Comparison of ENCODE assay signal across 23 cellular contexts in genomic region chr11:74050465-74050864, GRCh38.
"Had no signal": no experiment of that assay in that cellular context is flagged by ENCODE, and none has a peak within 500 bp of the region (broad histone marks: within the 10 kb centered on the region; RNA-seq: fewer than 3 reads in every experiment).

No MANE protein-coding gene starts in this region.

- H3K4me3 ChIP-seq: body of pancreas, SJSA1 had no signal

- H3K27ac Mint-ChIP-seq: activated CD8-positive, alpha-beta T cell treated with anti-CD3 and anti-CD28 coated beads, Interleukin-2, amount 10 ng/mL, durations not matched to agents 7 days and 5 days; activated naive CD4-positive, alpha-beta T cell treated with anti-CD3 and anti-CD28 coated beads, Interleukin-2, amount 50 U/mL, for 24 hours; T-helper 1 cell treated with Interleukin-12 subunit alpha and Interleukin-12 subunit beta and Interleukin-4 antibody, amounts not matched to agents 30 μg/mL and 1 μg/mL, for 36 hours had no signal

- FAIRE-seq: bronchial epithelial cell, RCC 7860 had no signal

- ATAC-seq: activated CD4-positive, CD25-positive, alpha-beta regulatory T cell treated with anti-CD3 and anti-CD28 coated beads, Interleukin-2, amount 50 U/mL, for 24 hours; activated CD8-positive, alpha-beta T cell treated with anti-CD3 and anti-CD28 coated beads, Interleukin-2, amount 10 ng/mL, durations not matched to agents 7 days and 5 days; body of pancreas; SK-N-SH treated with all-trans-retinoic acid at 6 μM for 48 hours had no signal

- H3K9me3 Mint-ChIP-seq: activated naive CD4-positive, alpha-beta T cell treated with anti-CD3 and anti-CD28 coated beads, Interleukin-2, amount 50 U/mL, for 24 hours; T-helper 1 cell treated with Interleukin-12 subunit alpha and Interleukin-12 subunit beta and Interleukin-4 antibody, amounts not matched to agents 30 μg/mL and 1 μg/mL, for 36 hours had no signal

- H3K4me1 Mint-ChIP-seq: activated naive CD4-positive, alpha-beta T cell treated with anti-CD3 and anti-CD28 coated beads, Interleukin-2, amount 50 U/mL, for 24 hours had no signal

- H3K4me3 Mint-ChIP-seq: activated CD8-positive, alpha-beta T cell treated with anti-CD3 and anti-CD28 coated beads, Interleukin-2, amount 10 ng/mL, durations not matched to agents 7 days and 5 days; activated naive CD4-positive, alpha-beta T cell treated with anti-CD3 and anti-CD28 coated beads, Interleukin-2, amount 50 U/mL, for 24 hours; T-helper 1 cell treated with Interleukin-12 subunit alpha and Interleukin-12 subunit beta and Interleukin-4 antibody, amounts not matched to agents 30 μg/mL and 1 μg/mL, for 36 hours had no signal

- DNase-seq: activated CD4-positive, alpha-beta T cell treated with anti-CD3 and anti-CD28 coated beads for 48 hours; activated CD4-positive, alpha-beta T cell treated with anti-CD3 and anti-CD28 coated beads, Interleukin-2, amount 50 U/mL, for 4 hours; activated CD8-positive, alpha-beta memory T cell treated with anti-CD3 and anti-CD28 coated beads, Interleukin-2, amount 50 U/mL, for 48 hours; activated CD8-positive, alpha-beta T cell treated with anti-CD3 and anti-CD28 coated beads, Interleukin-2, amount 10 ng/mL, durations not matched to agents 7 days and 5 days; activated naive CD4-positive, alpha-beta T cell; activated T-cell treated with anti-CD3 and anti-CD28 coated beads, Interleukin-2, amount 50 U/mL, for 1 hour; aorta; body of pancreas; central memory CD4-positive, alpha-beta T cell; NCI-H1092 treated with DMSO at 0.1 percent for 48 hours; NCI-H1417 treated with DMSO at 0.1 percent for 48 hours; NCI-H1694; NCI-H2081; NCI-H510A treated with DMSO at 0.1 percent for 48 hours; NCI-H69; SHP77 had no signal
